17 cellular contexts compared by ENCODE assay signal in genomic region chr5:176736271-176736965, GRCh38.
DNase-seq lines count a peak whose midpoint lies in the region; TF ChIP-seq lines count a peak whose summit lies in the region.
"Had no signal": no experiment of that assay in that cellular context is flagged by ENCODE, and none has a peak within 500 bp of the region (broad histone marks: within the 10 kb centered on the region; RNA-seq: fewer than 3 reads in every experiment).

No MANE protein-coding gene starts in this region.

- H3K9me3 ChIP-seq in BE2C: no peaks in the 10 kb centered on the region
- H3K9me3 ChIP-seq: esophagus muscularis mucosa had no signal

- no peaks in the 10 kb centered on the region for H3K36me3 ChIP-seq in BE2C
- H3K36me3 ChIP-seq: brain microvascular endothelial cell, esophagus muscularis mucosa had no signal

- H3K4me1 Mint-ChIP-seq in nephron: peaks cover 38% of the 10 kb centered on the region
- H3K4me1 Mint-ChIP-seq: memory B cell had no signal

- peaks cover 40% of the 10 kb centered on the region for H3K4me1 ChIP-seq in BE2C
- H3K4me1 ChIP-seq: esophagus muscularis mucosa had no signal

- H3K27me3 ChIP-seq in BE2C: no peaks in the 10 kb centered on the region

- no peaks in the 10 kb centered on the region for H3K36me3 Mint-ChIP-seq in nephron (ENCODE audit: low read depth)
- H3K36me3 Mint-ChIP-seq: activated naive CD4-positive, alpha-beta T cell treated with anti-CD3 and anti-CD28 coated beads, Interleukin-2, amount 50 U/mL, for 72 hours; memory B cell had no signal

- H3K4me3 ChIP-seq in BE2C (ENCODE audit: low read depth, low read length): no peak overlapping the region
- H3K4me3 ChIP-seq: esophagus muscularis mucosa had no signal

- H3K4me3 Mint-ChIP-seq in nephron: no peak overlapping the region
- H3K4me3 Mint-ChIP-seq: memory B cell; stimulated activated naive CD8-positive, alpha-beta T cell treated with anti-CD3 and anti-CD28 coated beads, Interleukin-15, amount 100 ng/mL, for 72 hours; T-helper 1 cell treated with Interleukin-12 subunit alpha and Interleukin-12 subunit beta and Interleukin-4 antibody, amounts not matched to agents 30 μg/mL and 1 μg/mL, for 36 hours had no signal

- peaks cover 45% of the 10 kb centered on the region for H3K27me3 Mint-ChIP-seq in nephron (ENCODE audit: low read depth)

- peak overlapping the region; percentile 77 to 89 (median 86) for H3K27ac Mint-ChIP-seq in nephron
- H3K27ac Mint-ChIP-seq: activated naive CD4-positive, alpha-beta T cell treated with anti-CD3 and anti-CD28 coated beads, Interleukin-2, amount 50 U/mL, for 72 hours; memory B cell; stimulated activated naive CD8-positive, alpha-beta T cell treated with anti-CD3 and anti-CD28 coated beads, Interleukin-15, amount 100 ng/mL, for 72 hours; T-helper 1 cell treated with Interleukin-12 subunit alpha and Interleukin-12 subunit beta and Interleukin-4 antibody, amounts not matched to agents 30 μg/mL and 1 μg/mL, for 36 hours had no signal

- no peaks in the 10 kb centered on the region for H3K9me3 Mint-ChIP-seq in nephron
- H3K9me3 Mint-ChIP-seq: activated naive CD4-positive, alpha-beta T cell treated with anti-CD3 and anti-CD28 coated beads, Interleukin-2, amount 50 U/mL, for 72 hours; memory B cell; stimulated activated naive CD8-positive, alpha-beta T cell treated with anti-CD3 and anti-CD28 coated beads, Interleukin-15, amount 100 ng/mL, for 72 hours; T-helper 1 cell treated with Interleukin-12 subunit alpha and Interleukin-12 subunit beta and Interleukin-4 antibody, amounts not matched to agents 30 μg/mL and 1 μg/mL, for 36 hours had no signal

- TF ChIP-seq CTCF in BE2C (IDR thresholded peaks at IDR 0.05; ENCODE audit: low read depth, low read length) (no peak), nephron (IDR thresholded peaks at IDR 0.05; ENCODE audit: unreplicated experiment in 3 of 3) (no peak)

- DNase-seq in BE2C: peak; percentile 30
- DNase-seq in NCI-H446 treated with DMSO at 0.1 percent for 48 hours (lab: John Stamatoyannopoulos, UW): peak; percentile 35
- peak; percentile 49 for DNase-seq in ecto neural progenitor cell (ENCODE audit: low spot score)
- no peak for DNase-seq in hepatic stellate cell (ENCODE audit: low spot score)
- no peak for DNase-seq in activated naive CD4-positive, alpha-beta T cell treated with anti-CD3 and anti-CD28 coated beads, Interleukin-2, amount 50 U/mL, for 16 hours
- no peak for DNase-seq in EL
- no peak for DNase-seq in retina
- DNase-seq: ACHN; brain microvascular endothelial cell; NCI-H1694; SHP77 treated with DMSO at 0.1 percent for 48 hours; stimulated activated naive CD8-positive, alpha-beta T cell treated with anti-CD3 and anti-CD28 coated beads, Interleukin-15, amount 100 ng/mL, for 72 hours had no signal

Comparison
In these comparisons a context has a peak if more than half of its experiments do, and no peak if none do; other contexts are left out.
1. DNase-seq: peak in BE2C (single experiment), NCI-H446 treated with DMSO at 0.1 percent for 48 hours (single experiment) and ecto neural progenitor cell (single experiment); none in hepatic stellate cell (single experiment), activated naive CD4-positive, alpha-beta T cell treated with anti-CD3 and anti-CD28 coated beads, Interleukin-2, amount 50 U/mL, for 16 hours (single experiment), EL (single experiment) and retina (single experiment).